19 cellular contexts compared by ENCODE assay signal in the genomic region with DNA sequence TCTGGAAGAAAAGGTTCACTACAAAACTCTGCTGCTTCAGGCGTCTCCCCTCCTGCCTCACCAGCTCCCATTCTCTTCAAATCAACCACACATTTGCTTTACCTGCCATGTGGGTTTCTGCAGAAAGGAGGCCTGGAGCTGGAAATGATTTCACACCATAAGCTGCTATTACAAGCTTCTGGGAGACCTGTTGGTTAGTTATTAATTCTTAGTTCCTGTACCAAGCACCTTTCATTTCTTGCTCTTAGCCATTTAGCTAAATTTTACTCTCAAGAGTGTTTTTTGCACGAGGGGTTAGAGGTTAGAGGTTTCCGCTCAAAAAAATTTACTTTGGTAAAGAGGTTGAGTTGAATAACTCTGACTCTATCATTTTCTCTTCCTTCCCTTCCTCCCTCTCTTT.
DNase-seq lines count a peak whose midpoint lies in the region; ATAC-seq, FAIRE-seq and TF ChIP-seq lines count a peak whose summit lies in the region.
"Had no signal": no experiment of that assay in that cellular context is flagged by ENCODE, and none has a peak within 500 bp of the region (broad histone marks: within the 10 kb centered on the region; RNA-seq: fewer than 3 reads in every experiment).

No MANE protein-coding gene starts in this region.

- H3K4me1 ChIP-seq in heart right ventricle, result peaks cover 0 to 16% (median 6%) of the 10 kb centered on the region in 9 donors
- H3K4me1 ChIP-seq: adrenal gland had no signal

- TF ChIP-seq CTCF in chondrocyte (IDR thresholded peaks at IDR 0.05) (no peak), heart right ventricle (IDR thresholded peaks at IDR 0.05) (no peak)

- peaks cover 79% of the 10 kb centered on the region for H3K4me1 Mint-ChIP-seq in chondrocyte (ENCODE audit: low read depth)
- H3K4me1 Mint-ChIP-seq: CD8-positive, alpha-beta memory T cell had no signal

- DNase-seq in GM18507 (ENCODE audit: extremely low spot score, insufficient read length, low read depth), result peak; percentile 15
- no peak for DNase-seq in chondrocyte (ENCODE audit: low spot score)
- DNase-seq in SK-N-DZ (ENCODE audit: low spot score), result no peak
- no peak for DNase-seq in NCI-H1092 treated with DMSO at 0.1 percent for 48 hours (lab: John Stamatoyannopoulos, UW)
- no peak for DNase-seq in heart right ventricle
- DNase-seq: activated CD8-positive, alpha-beta T cell treated with anti-CD3 and anti-CD28 coated beads for 36 hours; adrenal gland; CD8-positive, alpha-beta memory T cell; EL; NCI-H1930; NCI-H524 treated with DMSO at 0.1 percent for 48 hours; PC-9; retina had no signal

- H3K4me3 ChIP-seq in heart right ventricle, result no peak overlapping the region
- H3K4me3 ChIP-seq: adrenal gland, PC-9 had no signal

- no peaks in the 10 kb centered on the region for H3K27me3 ChIP-seq in heart right ventricle
- H3K27me3 ChIP-seq: adrenal gland had no signal

- WGBS in heart right ventricle, 2 donors, result 96% methylated on average over 3 of the region's 3 CpGs

- H3K27me3 Mint-ChIP-seq in chondrocyte (ENCODE audit: low read depth), result no peaks in the 10 kb centered on the region

- peaks cover 21% of the 10 kb centered on the region for H3K36me3 Mint-ChIP-seq in chondrocyte (ENCODE audit: low read depth)
- H3K36me3 Mint-ChIP-seq: CD8-positive, alpha-beta memory T cell had no signal

- ATAC-seq in GM21381 (IDR thresholded peaks at IDR 0.05; ENCODE audit: unreplicated experiment), result peak; percentile 83
- peak; percentile 80 for ATAC-seq in HG02981 (IDR thresholded peaks at IDR 0.05; ENCODE audit: unreplicated experiment)
- ATAC-seq in HG02610 (IDR thresholded peaks at IDR 0.05; ENCODE audit: unreplicated experiment), result no peak
- ATAC-seq in heart right ventricle, result no peak
- ATAC-seq: activated CD8-positive, alpha-beta T cell treated with anti-CD3 and anti-CD28 coated beads for 36 hours had no signal

- H3K4me3 Mint-ChIP-seq in chondrocyte (ENCODE audit: unreplicated experiment), result no peak overlapping the region
- H3K4me3 Mint-ChIP-seq: activated CD8-positive, alpha-beta T cell treated with anti-CD3 and anti-CD28 coated beads for 36 hours; activated T-helper 1 cell treated with anti-CD3 and anti-CD28 coated beads, Interleukin-12 subunit alpha, Interleukin-12 subunit beta, Interleukin-2, Interleukin-4 antibody, amounts not matched to agents 30 ng/mL and 10 ng/mL and 1 ng/mL, durations not matched to agents 14 hours and 24 hours and 36 hours; CD8-positive, alpha-beta memory T cell; nephron had no signal

- peak overlapping the region; percentile 99 for H3K27ac Mint-ChIP-seq in chondrocyte (ENCODE audit: unreplicated experiment)
- H3K27ac Mint-ChIP-seq: activated CD8-positive, alpha-beta T cell treated with anti-CD3 and anti-CD28 coated beads for 36 hours; activated T-helper 1 cell treated with anti-CD3 and anti-CD28 coated beads, Interleukin-12 subunit alpha, Interleukin-12 subunit beta, Interleukin-2, Interleukin-4 antibody, amounts not matched to agents 30 ng/mL and 10 ng/mL and 1 ng/mL, durations not matched to agents 14 hours and 24 hours and 36 hours; CD8-positive, alpha-beta memory T cell had no signal

- peaks cover 0 to 6% (median 0%) of the 10 kb centered on the region in 9 donors for H3K36me3 ChIP-seq in heart right ventricle
- H3K36me3 ChIP-seq: adrenal gland had no signal

- H3K9me3 Mint-ChIP-seq in chondrocyte (ENCODE audit: low read depth), result no peaks in the 10 kb centered on the region
- H3K9me3 Mint-ChIP-seq: activated CD8-positive, alpha-beta T cell treated with anti-CD3 and anti-CD28 coated beads for 36 hours; activated T-helper 1 cell treated with anti-CD3 and anti-CD28 coated beads, Interleukin-12 subunit alpha, Interleukin-12 subunit beta, Interleukin-2, Interleukin-4 antibody, amounts not matched to agents 30 ng/mL and 10 ng/mL and 1 ng/mL, durations not matched to agents 14 hours and 24 hours and 36 hours; CD8-positive, alpha-beta memory T cell; nephron had no signal

- peak; percentile 87 for FAIRE-seq in GM18507 (lab: Jason Lieb, UNC)
- FAIRE-seq: GM12891 had no signal

- H3K27ac ChIP-seq in heart right ventricle, result no peak overlapping the region
- H3K27ac ChIP-seq: adrenal gland, PC-9 had no signal

- intact Hi-C loops in heart right ventricle (cut with DNase I), result loop anchor here in 1 of 10 donors (5.0 kb wide), 1 partner anchor 35 kb away; no protein-coding TSS in a partner anchor

- no peaks in the 10 kb centered on the region for H3K9me3 ChIP-seq in heart right ventricle
- H3K9me3 ChIP-seq: adrenal gland had no signal

Comparison
In these comparisons a context has a peak if more than half of its experiments do, and no peak if none do; other contexts are left out.
1. ATAC-seq: peak in GM21381 (single experiment) and HG02981 (single experiment); none in HG02610 (single experiment) and heart right ventricle (0 of 8).